7 cellular contexts compared by ENCODE assay signal in the genomic region with DNA sequence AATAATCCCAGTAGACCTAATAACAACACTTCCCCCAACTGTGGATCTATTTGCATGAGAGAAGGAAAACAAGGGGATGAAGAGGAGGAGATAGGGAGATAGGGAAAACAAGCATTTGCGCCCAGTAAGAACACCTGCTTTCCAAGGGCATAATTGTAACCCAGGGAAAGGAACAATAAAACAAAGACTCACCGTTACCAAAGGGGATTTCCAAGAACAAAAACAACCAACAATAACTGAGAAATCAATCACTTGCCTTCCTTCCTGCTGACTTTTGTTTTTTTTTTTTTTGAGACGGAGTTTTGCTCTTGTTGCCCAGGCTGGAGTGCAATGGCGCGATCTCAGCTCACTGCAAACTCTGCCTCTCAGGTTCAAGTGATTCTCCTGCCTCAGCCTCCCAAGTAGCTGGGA. TPM values are rescaled to one million over a fixed set of nuclear protein-coding genes. Genes with fewer than 3 reads are reported as not detected.
DNase-seq lines count a peak whose midpoint lies in the region; ATAC-seq, FAIRE-seq and TF ChIP-seq lines count a peak whose summit lies in the region.
"Not testable (repeated sequence)": the region's sequence is repeated elsewhere in the genome, so short reads cannot be mapped to it uniquely, and the experiment has no call there.

No MANE protein-coding gene starts in this region.

- FAIRE-seq in GM12892 (lab: Jason Lieb, UNC), result peak; percentile 46

- not testable (repeated sequence) for H3K27me3 Mint-ChIP-seq in activated B cell treated with CpG ODN at 0.5 μM for 24 hours; activated T-helper 17 cell treated with anti-CD3 and anti-CD28 coated beads, Interleukin-2, amount 50 U/mL, for 72 hours; memory B cell

- not testable (repeated sequence) for TF ChIP-seq CTCF in activated B cell treated with CpG ODN at 0.5 μM for 24 hours (IDR thresholded peaks at IDR 0.05)

- H3K4me1 Mint-ChIP-seq in activated B cell treated with CpG ODN at 0.5 μM for 24 hours, result peaks cover 57% of the 10 kb centered on the region
- peaks cover 20% of the 10 kb centered on the region for H3K4me1 Mint-ChIP-seq in activated T-helper 17 cell treated with anti-CD3 and anti-CD28 coated beads, Interleukin-2, amount 50 U/mL, for 72 hours
- H3K4me1 Mint-ChIP-seq in memory B cell, result peaks cover 31% of the 10 kb centered on the region

- CTCF ChIA-PET in activated B cell treated with CpG ODN at 0.5 μM for 24 hours (lab: Charles Lee), result not testable (repeated sequence)

- intact Hi-C loops in activated B cell treated with CpG ODN at 0.5 μM for 24 hours (cut with micrococcal nuclease), result loop anchor here (1.0 kb wide), 1 partner anchor 11 kb away; no protein-coding TSS in a partner anchor

- not testable (repeated sequence) for H3K36me3 Mint-ChIP-seq in activated B cell treated with CpG ODN at 0.5 μM for 24 hours (ENCODE audit: low read depth); activated T-helper 17 cell treated with anti-CD3 and anti-CD28 coated beads, Interleukin-2, amount 50 U/mL, for 72 hours (ENCODE audit: low read depth); memory B cell

- H3K4me3 Mint-ChIP-seq in activated B cell treated with CpG ODN at 0.5 μM for 24 hours (peak overlapping the region; percentile 71), memory B cell (peak overlapping the region; percentile 43)
- peak overlapping the region; percentile 68 for H3K4me3 Mint-ChIP-seq in activated T-helper 17 cell treated with anti-CD3 and anti-CD28 coated beads, Interleukin-2, amount 50 U/mL, for 72 hours

- H3K27ac Mint-ChIP-seq in activated B cell treated with CpG ODN at 0.5 μM for 24 hours (peak overlapping the region; percentile 88), memory B cell (peak overlapping the region; percentile 93)
- peak overlapping the region; percentile 99 for H3K27ac Mint-ChIP-seq in activated T-helper 17 cell treated with anti-CD3 and anti-CD28 coated beads, Interleukin-2, amount 50 U/mL, for 72 hours

- DNase-seq in GM12892 (ENCODE audit: insufficient read length); activated B cell treated with CpG ODN at 0.5 μM for 24 hours; memory B cell (ENCODE audit: low spot score in 2 of 2): not testable (repeated sequence)
- peak; percentile 26 for DNase-seq in NCI-H146 treated with DMSO at 0.1 percent for 48 hours (lab: John Stamatoyannopoulos, UW; ENCODE audit: unreplicated experiment)
- peak; percentile 70 for DNase-seq in central memory CD4-positive, alpha-beta T cell
- DNase-seq in pulmonary artery endothelial cell (ENCODE audit: low read depth, low spot score), result peak; percentile 54

- not testable (repeated sequence) for H3K9me3 Mint-ChIP-seq in activated B cell treated with CpG ODN at 0.5 μM for 24 hours; activated T-helper 17 cell treated with anti-CD3 and anti-CD28 coated beads, Interleukin-2, amount 50 U/mL, for 72 hours; memory B cell

- TF ChIP-seq POLR2A in GM12892 (IDR thresholded peaks at IDR 0.05; ENCODE audit: low read depth, low read length), result not testable (repeated sequence)

- POLR2A ChIA-PET in activated B cell treated with CpG ODN at 0.5 μM for 24 hours (lab: Charles Lee), result not testable (repeated sequence)

- not testable (repeated sequence) for ATAC-seq in activated B cell treated with CpG ODN at 0.5 μM for 24 hours (ENCODE audit: low read depth)
- peak; percentile 33 for ATAC-seq in activated T-helper 17 cell treated with anti-CD3 and anti-CD28 coated beads, Interleukin-2, amount 50 U/mL, for 72 hours (replicated peaks)
- peak; percentile 64 for ATAC-seq in memory B cell (ENCODE audit: low read depth)

RNA-seq across cellular contexts. Expression of gene SH3BP5, which starts 24.3 kb away (rescaled TPM):
- polyA plus RNA-seq in GM12892 (2012; ENCODE audit: missing spikeins), result 25.2 TPM
- total RNA-seq in activated B cell treated with CpG ODN at 0.5 μM for 24 hours, result 60.5 and 66.0 TPM in 2 replicates
- total RNA-seq in activated T-helper 17 cell treated with anti-CD3 and anti-CD28 coated beads, Interleukin-2, amount 50 U/mL, for 72 hours, result 10 to 100 TPM; 20.2 to 24.6 TPM
- total RNA-seq in pulmonary artery endothelial cell, result 91.2 and 106 TPM in 2 replicates
